ENCODE assay signal across 8 cellular contexts in genomic region chr1:23868848-23869450, GRCh38. TPM values are rescaled to one million over a fixed set of nuclear protein-coding genes. Genes with fewer than 3 reads are reported as not detected.
DNase-seq lines count a peak whose midpoint lies in the region; ATAC-seq, FAIRE-seq and TF ChIP-seq lines count a peak whose summit lies in the region.

No MANE protein-coding gene starts in this region.

- DNase-seq in AG20443 (ENCODE audit: low spot score) (peak; percentile 34), GM23248 (no peak), kidney (no peak), thyroid gland (no peak), NCI-H2171 treated with DMSO at 0.1 percent for 48 hours (lab: John Stamatoyannopoulos, UW) (no peak), DMS 273 (lab: John Stamatoyannopoulos, UW; ENCODE audit: unreplicated experiment) (no peak)
- DNase-seq in activated T-helper 2 cell treated with anti-CD3 and anti-CD28 coated beads, Interferon-gamma antibody, Interleukin-2, Interleukin-4, amounts not matched to agents 10 μg/mL and 5 μg/mL and 100 μg/mL, durations not matched to agents 14 hours and 24 hours and 36 hours (ENCODE audit: low spot score), result no peak

- peak overlapping the region; percentile 73 for H3K4me3 ChIP-seq in GM23248
- peak overlapping the region; percentile 43 to 86 for H3K4me3 ChIP-seq in kidney (ENCODE audit: low read length in 2 of 2)
- peak overlapping the region in 2 of 3 donors; percentile 13 to 61 for H3K4me3 ChIP-seq in thyroid gland (replicated peaks in 1 of 3)

- 21 to 24% methylated on average over 14 of the region's 14 CpGs for WGBS in GM23248 (ENCODE audit: low coverage in 1 of 2, low lambda C conversion rate in 2 of 2, missing lambda C conversion rate in 2 of 2), 2 experiments
- 51 to 57% methylated on average over 14 of the region's 14 CpGs for WGBS in thyroid gland, 2 donors

- H3K27ac Mint-ChIP-seq in activated T-helper 2 cell treated with anti-CD3 and anti-CD28 coated beads, Interferon-gamma antibody, Interleukin-2, Interleukin-4, amounts not matched to agents 10 μg/mL and 5 μg/mL and 100 μg/mL, durations not matched to agents 14 hours and 24 hours and 36 hours, result no peak overlapping the region

- no peaks in the 10 kb centered on the region for H3K36me3 Mint-ChIP-seq in activated T-helper 2 cell treated with anti-CD3 and anti-CD28 coated beads, Interferon-gamma antibody, Interleukin-2, Interleukin-4, amounts not matched to agents 10 μg/mL and 5 μg/mL and 100 μg/mL, durations not matched to agents 14 hours and 24 hours and 36 hours (ENCODE audit: low read depth)

- peaks cover 16% of the 10 kb centered on the region for H3K4me1 Mint-ChIP-seq in activated T-helper 2 cell treated with anti-CD3 and anti-CD28 coated beads, Interferon-gamma antibody, Interleukin-2, Interleukin-4, amounts not matched to agents 10 μg/mL and 5 μg/mL and 100 μg/mL, durations not matched to agents 14 hours and 24 hours and 36 hours (ENCODE audit: low read depth)

- H3K4me2 ChIP-seq in GM23248 (ENCODE audit: unreplicated experiment), result peak overlapping the region; percentile 98

- no peak for TF ChIP-seq POLR2A in thyroid gland (IDR thresholded peaks at IDR 0.05)

- no peaks in the 10 kb centered on the region for H3K79me2 ChIP-seq in GM23248 (ENCODE audit: insufficient read depth)

- H3K4me1 ChIP-seq in GM23248 (ENCODE audit: insufficient read depth), result no peaks in the 10 kb centered on the region
- H3K4me1 ChIP-seq in kidney (ENCODE audit: control insufficient read depth in 1 of 2, insufficient read depth in 1 of 2, low read depth in 1 of 2, low read length in 2 of 2), result peaks cover 9 to 16% of the 10 kb centered on the region in 2 donors
- H3K4me1 ChIP-seq in thyroid gland, result peaks cover 13 to 14% of the 10 kb centered on the region in 2 donors

- no peak for ATAC-seq in GM18520 (IDR thresholded peaks at IDR 0.05; ENCODE audit: unreplicated experiment)

- TF ChIP-seq CTCF in kidney (IDR thresholded peaks at IDR 0.05; ENCODE audit: borderline replicate concordance, extremely low read depth, insufficient read depth) (no peak), thyroid gland (IDR thresholded peaks at IDR 0.05) (no peak)

- in situ Hi-C loops in GM23248 (cut with MboI), result no loop called here

- H4K20me1 ChIP-seq in GM23248 (ENCODE audit: insufficient read depth), result no peaks in the 10 kb centered on the region

- peak overlapping the region; percentile 86 for H3K4me3 Mint-ChIP-seq in activated T-helper 2 cell treated with anti-CD3 and anti-CD28 coated beads, Interferon-gamma antibody, Interleukin-2, Interleukin-4, amounts not matched to agents 10 μg/mL and 5 μg/mL and 100 μg/mL, durations not matched to agents 14 hours and 24 hours and 36 hours (ENCODE audit: low read depth)

- H3K9me3 Mint-ChIP-seq in activated T-helper 2 cell treated with anti-CD3 and anti-CD28 coated beads, Interferon-gamma antibody, Interleukin-2, Interleukin-4, amounts not matched to agents 10 μg/mL and 5 μg/mL and 100 μg/mL, durations not matched to agents 14 hours and 24 hours and 36 hours, result no peaks in the 10 kb centered on the region

- no peaks in the 10 kb centered on the region for H3K36me3 ChIP-seq in GM23248 (ENCODE audit: low read depth)
- H3K36me3 ChIP-seq in kidney (ENCODE audit: control insufficient read depth in 1 of 2, insufficient read depth in 2 of 2, low read length in 2 of 2), result peaks cover 0 to 7% of the 10 kb centered on the region in 2 donors
- H3K36me3 ChIP-seq in thyroid gland, result peaks cover 0 to 6% of the 10 kb centered on the region in 2 donors

- FAIRE-seq in kidney (lab: Jason Lieb, UNC), result no peak

- H3K27me3 Mint-ChIP-seq in activated T-helper 2 cell treated with anti-CD3 and anti-CD28 coated beads, Interferon-gamma antibody, Interleukin-2, Interleukin-4, amounts not matched to agents 10 μg/mL and 5 μg/mL and 100 μg/mL, durations not matched to agents 14 hours and 24 hours and 36 hours (ENCODE audit: low read depth), result peaks cover 16% of the 10 kb centered on the region

- H3K9ac ChIP-seq in GM23248, result peak overlapping the region; percentile 52
- H3K9ac ChIP-seq in kidney (ENCODE audit: low read length in 2 of 2), result peak overlapping the region in 1 of 2 donors; percentile 72

- no peaks in the 10 kb centered on the region for H3F3A ChIP-seq in GM23248 (ENCODE audit: insufficient read depth)

- no peaks in the 10 kb centered on the region for H3K9me2 ChIP-seq in GM23248 (ENCODE audit: insufficient read depth)

- intact Hi-C loops in activated T-helper 2 cell treated with anti-CD3 and anti-CD28 coated beads, Interferon-gamma antibody, Interleukin-2, Interleukin-4, amounts not matched to agents 10 μg/mL and 5 μg/mL and 100 μg/mL, durations not matched to agents 14 hours and 24 hours and 36 hours (cut with micrococcal nuclease), result loop anchor here (1.0 to 5.0 kb wide), 2 partner anchors 60 to 88 kb away; partner anchors contain the start of gene PNRC2
- intact Hi-C loops in kidney (cut with DNase I) (no loop called here), thyroid gland (cut with DNase I) (loop anchor here (5.0 to 10.0 kb wide), 2 partner anchors 42 to 94 kb away; partner anchors contain the start of genes HMGCL and PITHD1)

- 0 out of 2 replicates have a peak, but pooled peaks cover 7% of the 10 kb centered on the region for H3K27me3 ChIP-seq in GM23248 (replicated peaks; ENCODE audit: insufficient read depth)
- H3K27me3 ChIP-seq in thyroid gland, result no peaks in the 10 kb centered on the region

- H2AFZ ChIP-seq in GM23248, result peak overlapping the region; percentile 97

- no peak overlapping the region for H3K27ac ChIP-seq in GM23248
- peak overlapping the region; percentile 66 to 69 for H3K27ac ChIP-seq in kidney (ENCODE audit: low read depth in 2 of 2, low read length in 2 of 2)
- peak overlapping the region; percentile 63 to 86 (median 77) for H3K27ac ChIP-seq in thyroid gland

- H3K9me3 ChIP-seq in GM23248 (ENCODE audit: low read depth) (no peaks in the 10 kb centered on the region), kidney (ENCODE audit: control insufficient read depth in 1 of 2, low read length in 2 of 2) (no peaks in the 10 kb centered on the region), thyroid gland (no peaks in the 10 kb centered on the region)

RNA-seq across cellular contexts. Expression of gene FUCA1, which starts 0.9 kb away (rescaled TPM):
- total RNA-seq in GM23248 (2014; rRNA removed; shearing (Covaris generic)), result 11.5 and 15.4 TPM in 2 replicates
- 13.3 and 15.2 TPM in 2 replicates for polyA plus RNA-seq in GM23248 (2016; fragmentation: Nextera tagmentation; extraction: Ambion mirVana)
- 3.3 and 4.0 TPM in 2 replicates for total RNA-seq in activated T-helper 2 cell treated with anti-CD3 and anti-CD28 coated beads, Interferon-gamma antibody, Interleukin-2, Interleukin-4, amounts not matched to agents 10 μg/mL and 5 μg/mL and 100 μg/mL, durations not matched to agents 14 hours and 24 hours and 36 hours
- total RNA-seq in kidney, result 69.2 TPM
- polyA plus RNA-seq in kidney (ENCODE audit: insufficient read depth, low read depth, low replicate concordance), result 88.3 TPM
- total RNA-seq in thyroid gland, result 100 to 1,000 TPM in 3 of 4 donors, 10 to 100 TPM in 1; 75.5 to 133 (median 112) TPM

RNA-seq across cellular contexts. Expression of gene HMGCL, which starts 43.7 kb away (rescaled TPM):
- total RNA-seq in GM23248 (2014; rRNA removed; shearing (Covaris generic)), result 48.1 and 50.8 TPM in 2 replicates
- polyA plus RNA-seq in GM23248 (2016; fragmentation: Nextera tagmentation; extraction: Ambion mirVana), result 46.9 and 49.3 TPM in 2 replicates
- total RNA-seq in activated T-helper 2 cell treated with anti-CD3 and anti-CD28 coated beads, Interferon-gamma antibody, Interleukin-2, Interleukin-4, amounts not matched to agents 10 μg/mL and 5 μg/mL and 100 μg/mL, durations not matched to agents 14 hours and 24 hours and 36 hours, result 22.8 and 25.9 TPM in 2 replicates
- 51.5 TPM for total RNA-seq in kidney
- polyA plus RNA-seq in kidney (ENCODE audit: insufficient read depth, low read depth, low replicate concordance), result 205 TPM
- total RNA-seq in thyroid gland, result 10 to 100 TPM; 35.8 to 84.3 (median 57.0) TPM

RNA-seq across cellular contexts. Expression of gene CNR2, which starts 44.2 kb away (rescaled TPM):
- total RNA-seq in GM23248 (2014; rRNA removed; shearing (Covaris generic)), result not detected in 2 replicates
- polyA plus RNA-seq in GM23248 (2016; fragmentation: Nextera tagmentation; extraction: Ambion mirVana), result not detected in 2 replicates
- total RNA-seq in activated T-helper 2 cell treated with anti-CD3 and anti-CD28 coated beads, Interferon-gamma antibody, Interleukin-2, Interleukin-4, amounts not matched to agents 10 μg/mL and 5 μg/mL and 100 μg/mL, durations not matched to agents 14 hours and 24 hours and 36 hours, result 0.05 and 0.07 TPM in 2 replicates
- 0.57 TPM for total RNA-seq in kidney
- polyA plus RNA-seq in kidney (ENCODE audit: insufficient read depth, low read depth, low replicate concordance), result not detected
- under 1 TPM; 0.11 to 0.54 (median 0.31) TPM for total RNA-seq in thyroid gland
